In genomic region chr21:33199516-33200217, GRCh38 we compare ENCODE assay signal across 8 cellular contexts.
A peak's percentile ranks its signal among the peaks of the same experiment; 100 is the strongest.
DNase-seq lines count a peak whose midpoint lies in the region; ATAC-seq and TF ChIP-seq lines count a peak whose summit lies in the region.

No MANE protein-coding gene starts in this region.

- no peaks in the 10 kb centered on the region for H3K36me3 ChIP-seq in WERI-Rb-1

- DNase-seq in AG08395 (ENCODE audit: low spot score) (peak; percentile 89), NCI-H2196 treated with DMSO at 0.1 percent for 48 hours (lab: John Stamatoyannopoulos, UW; ENCODE audit: unreplicated experiment) (peak; percentile 81), WERI-Rb-1 (peak; percentile 84), cardiac fibroblast (ENCODE audit: low read depth in 2 of 2) (peak; percentile 96 to 97), kidney tubule cell (ENCODE audit: low spot score) (peak; percentile 89)
- DNase-seq in stimulated activated CD4-positive, alpha-beta T cell treated with anti-CD3 and anti-CD28 coated beads, Interleukin-2, amount 100 ng/mL, for 48 hours = peak; percentile 69 to 72

- H3K27ac ChIP-seq in WERI-Rb-1 = no peak overlapping the region

- TF ChIP-seq CTCF in WERI-Rb-1 (IDR thresholded peaks at IDR 0.05; ENCODE audit: low read depth, low read length) = peak; percentile 73
- peak; percentile 68 for TF ChIP-seq CTCF in cardiac fibroblast (IDR thresholded peaks at IDR 0.05; ENCODE audit: low read depth, low read length)

- H3K4me3 ChIP-seq in WERI-Rb-1 (ENCODE audit: low read depth, low read length) (no peak overlapping the region), cardiac fibroblast (replicated peaks in 1 of 2; ENCODE audit: low read depth in 2 of 2, low read length in 2 of 2) (no peak overlapping the region)

- no peaks in the 10 kb centered on the region for H3K27me3 ChIP-seq in WERI-Rb-1 (ENCODE audit: insufficient read depth, low read depth, severe bottlenecking)

- H3K9me3 ChIP-seq in WERI-Rb-1 (ENCODE audit: severe bottlenecking) = no peaks in the 10 kb centered on the region

- ATAC-seq in GM18861 (IDR thresholded peaks at IDR 0.05; ENCODE audit: unreplicated experiment) = peak; percentile 55
- peak; percentile 62 for ATAC-seq in HG03135 (IDR thresholded peaks at IDR 0.05; ENCODE audit: unreplicated experiment)
